ENCODE assay signal across 15 cellular contexts in the genomic region with DNA sequence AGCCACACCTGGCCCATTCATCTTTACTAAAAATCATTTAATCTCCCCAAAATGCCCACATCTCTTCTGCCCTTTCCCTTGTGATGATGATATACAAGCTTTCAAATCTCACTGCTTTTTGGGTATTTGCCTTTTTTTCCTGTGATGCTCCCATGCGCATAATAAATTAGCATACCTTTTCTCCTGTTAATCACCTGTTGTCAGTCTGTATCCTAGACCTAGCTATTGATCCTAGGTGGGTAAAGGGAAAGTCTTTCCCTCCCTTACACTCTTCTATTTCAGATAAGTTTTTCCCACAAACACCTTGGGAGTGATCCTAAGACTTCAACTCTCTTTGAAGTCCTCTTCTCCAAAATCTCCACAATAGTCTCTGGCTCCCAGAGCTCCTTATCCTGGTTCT. TPM values are rescaled to one million over a fixed set of nuclear protein-coding genes. Genes with fewer than 3 reads are reported as not detected.
DNase-seq lines count a peak whose midpoint lies in the region; ATAC-seq, FAIRE-seq and TF ChIP-seq lines count a peak whose summit lies in the region.
"Had no signal": no experiment of that assay in that cellular context is flagged by ENCODE, and none has a peak within 500 bp of the region (broad histone marks: within the 10 kb centered on the region; RNA-seq: fewer than 3 reads in every experiment).

No MANE protein-coding gene starts in this region.

- peaks cover 6% of the 10 kb centered on the region; the same call in 2 of the 3 replicates for H3K4me1 Mint-ChIP-seq in GM23338
- H3K4me1 Mint-ChIP-seq: CD4-positive, CD25-positive, alpha-beta regulatory T cell had no signal

- WGBS in H1 (ENCODE audit: extremely low coverage in 1 of 2, insufficient coverage in 1 of 2, insufficient read length in 1 of 2, insufficient replicate concordance in 2 of 2, low coverage in 1 of 2, low lambda C conversion rate in 2 of 2, missing lambda C conversion rate in 1 of 2), 2 experiments: 69% methylated on average over 1 of the region's 1 CpG; no CpG with 5 or more reads in 1 of the 2 experiments
- 93 to 100% (median 95%) methylated on average over 1 of the region's 1 CpG for WGBS in heart left ventricle, 4 donors

- no peak overlapping the region for H3K14ac ChIP-seq in H1 (ENCODE audit: insufficient read length)

- no peak for TF ChIP-seq POLR2A in H1 (IDR thresholded peaks at IDR 0.05; ENCODE audit: control extremely low read depth in 1 of 2, low read depth in 2 of 2, low read length in 2 of 2)
- no peak for TF ChIP-seq POLR2A in heart left ventricle (IDR thresholded peaks at IDR 0.05)

- TF ChIP-seq EP300 in H1 (IDR thresholded peaks at IDR 0.05; ENCODE audit: borderline replicate concordance in 1 of 2, low read depth in 2 of 2, low read length in 2 of 2): no peak

- POLR2A ChIA-PET in H1 (lab: Charles Lee; ENCODE audit: partially characterized antibody): interaction anchor here (1.4 to 3.0 kb wide), 2 partner anchors 12 to 80 kb away, joined by 3 to 17 read pairs; a partner anchor contains a TSS

- no peak for TF ChIP-seq CTCF in GM23338 (conservative IDR thresholded peaks at IDR 0.05; ENCODE audit: low read depth in 2 of 2)
- TF ChIP-seq CTCF in H1 (IDR thresholded peaks at IDR 0.05; ENCODE audit: control extremely low read depth in 1 of 3, insufficient read depth in 1 of 3, low read depth in 1 of 3, low read length in 3 of 3): no peak
- no peak for TF ChIP-seq CTCF in heart left ventricle (IDR thresholded peaks at IDR 0.05)

- no peaks in the 10 kb centered on the region for H3K27me3 Mint-ChIP-seq in GM23338 (ENCODE audit: insufficient read depth, low read depth, poor library complexity)

- intact Hi-C loops in sciatic nerve (cut with DNase I): no loop called here
- intact Hi-C loops in heart left ventricle (cut with DNase I): loop anchor here in 1 of 10 donors (1.0 kb wide), 1 partner anchor 17 kb away; no protein-coding TSS in a partner anchor

- H3K36me3 ChIP-seq in GM23338 (ENCODE audit: insufficient read depth) (no peaks in the 10 kb centered on the region), HUES6 (ENCODE audit: control insufficient read depth, insufficient read depth, low read length) (no peaks in the 10 kb centered on the region), H1 (ENCODE audit: control insufficient read depth in 2 of 4, insufficient read depth in 4 of 4, low read length in 3 of 4) (no peaks in the 10 kb centered on the region; a peak in 2 of 8 replicates), heart left ventricle (no peaks in the 10 kb centered on the region)
- H3K36me3 ChIP-seq: BLaER1 treated with 17β-estradiol and CSF1 and Interleukin-3, amounts not matched to agents 10 nM and 100 nM; HAP-1 had no signal

- no peaks in the 10 kb centered on the region for H3K23me2 ChIP-seq in H1 (ENCODE audit: low read depth, low read length)

- peaks cover 7% of the 10 kb centered on the region; the same call in 2 of the 3 replicates for H3K9me3 Mint-ChIP-seq in GM23338

- H3K79me2 ChIP-seq in GM23338 (replicated peaks; ENCODE audit: insufficient read depth): no peaks in the 10 kb centered on the region
- no peaks in the 10 kb centered on the region for H3K79me2 ChIP-seq in H1 (ENCODE audit: control insufficient read depth in 1 of 2, insufficient read depth in 2 of 2, low read length in 2 of 2)

- H2AFZ ChIP-seq in GM23338: no peak overlapping the region
- no peak overlapping the region; the same call in 1 of the 2 replicates for H2AFZ ChIP-seq in H1 (ENCODE audit: low read length)

- no peak overlapping the region for H3K4me3 Mint-ChIP-seq in GM23338
- H3K4me3 Mint-ChIP-seq: CD4-positive, CD25-positive, alpha-beta regulatory T cell had no signal

- H3K56ac ChIP-seq in H1 (replicated peaks; ENCODE audit: insufficient read length, low read depth, low read length): no peak overlapping the region

- TF ChIP-seq RAD21 in H1 (IDR thresholded peaks at IDR 0.05 in 1 of 2, conservative IDR thresholded peaks at IDR 0.05 in 1 of 2; ENCODE audit: low read depth in 2 of 2, low read length in 2 of 2): no peak

- H3K27ac Mint-ChIP-seq in GM23338: peak overlapping the region; percentile 24; the same call in 1 of the 2 replicates

- no peak overlapping the region for H2BK12ac ChIP-seq in H1 (ENCODE audit: low read depth, low read length)

- peaks cover 4% of the 10 kb centered on the region; the same call in 1 of the 3 replicates for H3K36me3 Mint-ChIP-seq in GM23338 (ENCODE audit: low read depth)
- H3K36me3 Mint-ChIP-seq: CD4-positive, CD25-positive, alpha-beta regulatory T cell had no signal

- H3K9me3 ChIP-seq in HUES6 (ENCODE audit: control insufficient read depth, insufficient read depth, low read depth, low read length) (0 out of 2 replicates have a peak, but pooled peaks cover 3% of the 10 kb centered on the region), H1 (ENCODE audit: insufficient read depth in 2 of 2, low read depth in 1 of 2, low read length in 1 of 2) (no peaks in the 10 kb centered on the region), heart left ventricle (peaks cover 0 to 9% (median 0%) of the 10 kb centered on the region in 12 donors)
- H3K9me3 ChIP-seq: HAP-1 had no signal

- H3K4ac ChIP-seq in H1 (replicated peaks; ENCODE audit: insufficient read length, low read depth, low read length): no peak overlapping the region

- peak overlapping the region; percentile 43 for H2BK120ac ChIP-seq in H1 (replicated peaks; ENCODE audit: low read depth, low read length)

- no peak overlapping the region for H2BK20ac ChIP-seq in H1 (ENCODE audit: low read length)

- no peak overlapping the region for H4K8ac ChIP-seq in H1 (ENCODE audit: extremely low read depth, insufficient read depth, low read length)

- no peak overlapping the region for H4K91ac ChIP-seq in H1 (replicated peaks; ENCODE audit: insufficient read length, low read length)

- H3K23ac ChIP-seq in H1 (ENCODE audit: insufficient read length): no peak overlapping the region

- H3K9ac ChIP-seq in HUES6 (ENCODE audit: low read length): no peak overlapping the region
- H3K9ac ChIP-seq in H1 (replicated peaks in 1 of 4; ENCODE audit: extremely low read depth in 1 of 4, low read depth in 3 of 4, low read length in 3 of 4): no peak overlapping the region
- H3K9ac ChIP-seq: BLaER1 treated with 17β-estradiol and CSF1 and Interleukin-3, amounts not matched to agents 10 nM and 100 nM had no signal

- H4K20me1 ChIP-seq in GM23338 (replicated peaks; ENCODE audit: insufficient read depth): no peaks in the 10 kb centered on the region
- no peaks in the 10 kb centered on the region for H4K20me1 ChIP-seq in H1 (replicated peaks in 1 of 2; ENCODE audit: control insufficient read depth in 1 of 2, insufficient read depth in 2 of 2, low read length in 2 of 2)
- H4K20me1 ChIP-seq: BLaER1 treated with 17β-estradiol and CSF1 and Interleukin-3, amounts not matched to agents 10 nM and 100 nM had no signal

- H3K79me1 ChIP-seq in H1 (ENCODE audit: low read depth, low read length): no peaks in the 10 kb centered on the region

- DNase-seq in GM23338 (ENCODE audit: low spot score) (peak; percentile 42), H1 (ENCODE audit: low read depth in 1 of 2, low spot score in 2 of 2) (no peak), iPS-NIHi7 (ENCODE audit: extremely low spot score) (peak; percentile 14), sciatic nerve (ENCODE audit: low spot score) (no peak), heart left ventricle (no peak), pons (ENCODE audit: low spot score) (no peak), NCI-H1930 (lab: John Stamatoyannopoulos, UW) (no peak)
- DNase-seq: ACHN; Calu3; CD4-positive, CD25-positive, alpha-beta regulatory T cell; DMS 273 treated with DMSO at 0.1 percent for 48 hours; IMR-90 had no signal

- no peaks in the 10 kb centered on the region for H3F3A ChIP-seq in GM23338 (replicated peaks; ENCODE audit: low read depth)

- FAIRE-seq in H1 (lab: Jason Lieb, UNC): peak; percentile 24

- H3K27ac ChIP-seq in GM23338 (ENCODE audit: low read depth) (peak overlapping the region; percentile 35), HUES6 (ENCODE audit: low read depth, low read length) (peak overlapping the region; percentile 9; the same call in 1 of the 2 replicates), H1 (ENCODE audit: low read depth, low read length) (no peak overlapping the region), heart left ventricle (no peak overlapping the region)
- H3K27ac ChIP-seq: BLaER1 treated with 17β-estradiol and CSF1 and Interleukin-3, amounts not matched to agents 10 nM and 100 nM had no signal

- no peaks in the 10 kb centered on the region for H3K27me3 ChIP-seq in GM23338 (ENCODE audit: insufficient read depth)
- no peaks in the 10 kb centered on the region for H3K27me3 ChIP-seq in HUES6 (ENCODE audit: control insufficient read depth, insufficient read depth, low read length)
- no peaks in the 10 kb centered on the region for H3K27me3 ChIP-seq in H1 (replicated peaks in 1 of 4; ENCODE audit: control insufficient read depth in 3 of 4, extremely low read depth in 1 of 4, insufficient read depth in 3 of 4, low read length in 3 of 4)
- H3K27me3 ChIP-seq in heart left ventricle: no peaks in the 10 kb centered on the region
- H3K27me3 ChIP-seq: BLaER1 treated with 17β-estradiol and CSF1 and Interleukin-3, amounts not matched to agents 10 nM and 100 nM had no signal

- peak; percentile 83 for ATAC-seq in GM23338
- no peak for ATAC-seq in sciatic nerve
- ATAC-seq in heart left ventricle: no peak

- 0 out of 2 replicates have a peak overlapping the region, but pooled peaks have one; percentile 11 for H3K4me2 ChIP-seq in GM23338
- peak overlapping the region in 1 of 2 experiments; percentile 18; a peak in 1 of 4 replicates for H3K4me2 ChIP-seq in H1 (ENCODE audit: insufficient read depth in 1 of 2, low read depth in 2 of 2, low read length in 2 of 2)
- H3K4me2 ChIP-seq: BLaER1 treated with 17β-estradiol and CSF1 and Interleukin-3, amounts not matched to agents 10 nM and 100 nM had no signal

- no peaks in the 10 kb centered on the region for H3K9me2 ChIP-seq in GM23338 (ENCODE audit: insufficient read depth)

- H2BK15ac ChIP-seq in H1 (ENCODE audit: low read length): no peak overlapping the region

- no peak overlapping the region; the same call in 1 of the 2 replicates for H3K18ac ChIP-seq in H1 (ENCODE audit: extremely low read depth, low read length)

- H2AK5ac ChIP-seq in H1 (ENCODE audit: low read depth, low read length): no peak overlapping the region

- no peak overlapping the region for H3K4me3 ChIP-seq in GM23338
- H3K4me3 ChIP-seq in HUES6 (ENCODE audit: low read depth, low read length): no peak overlapping the region
- no peak overlapping the region for H3K4me3 ChIP-seq in H1 (ENCODE audit: extremely low read depth in 1 of 4, insufficient read depth in 2 of 4, low read depth in 3 of 4, low read length in 4 of 4)
- no peak overlapping the region for H3K4me3 ChIP-seq in heart left ventricle
- H3K4me3 ChIP-seq: BLaER1 treated with 17β-estradiol and CSF1 and Interleukin-3, amounts not matched to agents 10 nM and 100 nM; HAP-1 had no signal

- no peak overlapping the region for H2BK5ac ChIP-seq in H1 (ENCODE audit: low read depth, low read length)

- H3K4me1 ChIP-seq in GM23338 (ENCODE audit: insufficient read depth) (peaks cover 6% of the 10 kb centered on the region; the same call in 1 of the 2 replicates), HUES6 (ENCODE audit: control insufficient read depth, insufficient read depth, low read length) (peaks cover 9% of the 10 kb centered on the region), H1 (replicated peaks in 1 of 4; ENCODE audit: control insufficient read depth in 3 of 4, insufficient read depth in 4 of 4, low read length in 3 of 4) (peaks cover 0 to 4% (median 2%) of the 10 kb centered on the region in 4 experiments; a peak in 3 of 7 replicates), heart left ventricle (no peaks in the 10 kb centered on the region)

- no peak overlapping the region for H4K5ac ChIP-seq in H1 (ENCODE audit: insufficient read length, low read depth, low read length)

- CTCF ChIA-PET in H1 (lab: Charles Lee; ENCODE audit: partially characterized antibody): interaction anchor here (0.7 to 1.1 kb wide), 2 partner anchors 12 to 41 kb away, joined by 3 to 6 read pairs; a partner anchor contains a TSS

RNA-seq across cellular contexts. Expression of a gene that starts 12.0 kb away (rescaled TPM):
- 24.3 and 27.2 TPM in 2 replicates for total RNA-seq in GM23338 (2014; rRNA removed; shearing (Covaris generic))
- polyA plus RNA-seq in GM23338 (2016; fragmentation: Nextera tagmentation; extraction: Ambion mirVana) (7.6 and 8.4 TPM in 2 replicates), H1 (2011; rRNA removed) (2.6 and 3.0 TPM in 2 replicates), heart left ventricle (1 to 10 TPM; 4.4 to 6.4 TPM)
- 12.5 and 13.8 TPM in 2 replicates for total RNA-seq in H1 (2021; fragmentation: NEBNext Ultra II Directional; extraction: Animal tissue kit (Norgen Biotek cat#: 25700))
- 5.3 TPM for polyA plus RNA-seq in H1 (2011; cell fraction: cytosol; rRNA removed)
- 4.5 TPM for polyA plus RNA-seq in H1 (2011; cell fraction: nucleus; rRNA removed)
- 2.7 to 6.3 TPM (median 2.9 TPM) in 4 replicates for polyA plus RNA-seq in H1 (2012, experiment 1 of 2)
- 1.1 TPM for polyA plus RNA-seq in H1 (2012, experiment 2 of 2)
- 10.9 TPM for polyA plus RNA-seq in H1 (2013, experiment 1 of 2)
- polyA plus RNA-seq in H1 (2013, experiment 2 of 2): 11.7 TPM
- polyA minus RNA-seq in H1 (2011; rRNA and poly(A)+ RNA removed): 4.6 and 10.4 TPM in 2 replicates
- polyA minus RNA-seq in H1 (2011; cell fraction: cytosol; rRNA and poly(A)+ RNA removed): 5.2 TPM
- 19.6 TPM for polyA minus RNA-seq in H1 (2011; cell fraction: nucleus; rRNA and poly(A)+ RNA removed)
- total RNA-seq in sciatic nerve (23.8 TPM), heart left ventricle (10 to 100 TPM in 2 of 9 donors, 1 to 10 TPM in 7; 5.2 to 10.9 (median 7.1) TPM)

Comparison
In these comparisons a context has a peak if more than half of its experiments do, and no peak if none do; other contexts are left out.
1. DNase-seq: peak in GM23338 (single experiment) and iPS-NIHi7 (single experiment); none in H1 (0 of 2), sciatic nerve (single experiment), heart left ventricle (0 of 5), pons (single experiment) and NCI-H1930 (0 of 2).
2. H3K27ac ChIP-seq: peak in GM23338 (single experiment) and HUES6 (single experiment); none in H1 (single experiment) and heart left ventricle (0 of 12).